2 cellular contexts compared by ENCODE assay signal in genomic region chr9:137145731-137146526, GRCh38.
TF ChIP-seq lines count a peak whose summit lies in the region.

No MANE protein-coding gene starts in this region.

TF ChIP-seq in HepG2, 621 proteins besides CTCF, POLR2A, EP300 and RAD21:
- no peak for TF ChIP-seq ZNF20 (CRISPR knock-in tag; IDR thresholded peaks at IDR 0.05)
- no peak for TF ChIP-seq GMEB2 (CRISPR knock-in tag; IDR thresholded peaks at IDR 0.05; ENCODE audit: low read depth)
- TF ChIP-seq PCBP1 (IDR thresholded peaks at IDR 0.05; ENCODE audit: borderline replicate concordance, low read depth, low read length): 0 out of 2 replicates have a peak, but pooled peaks have one; percentile 9
- no peak for TF ChIP-seq YEATS4 (CRISPR knock-in tag; IDR thresholded peaks at IDR 0.05; ENCODE audit: borderline replicate concordance)
- peak; percentile 23 to 36; a peak in 2 of 4 replicates for TF ChIP-seq REST (IDR thresholded peaks at IDR 0.05; ENCODE audit: borderline replicate concordance in 1 of 2, low read depth in 1 of 2, low read length in 2 of 2)

TF ChIP-seq in IMR-90, 13 proteins besides CTCF, POLR2A, EP300 and RAD21:
- TF ChIP-seq MXI1 (IDR thresholded peaks at IDR 0.05; ENCODE audit: borderline replicate concordance, low read depth, low read length): no peak
TF ChIP-seq in IMR-90: peak in this region for 0.
